ENCODE assay signal across 10 cellular contexts in genomic region chr22:39311592-39312400, GRCh38. TPM values are rescaled to one million over a fixed set of nuclear protein-coding genes. Genes with fewer than 3 reads are reported as not detected.
DNase-seq lines count a peak whose midpoint lies in the region; ATAC-seq, FAIRE-seq and TF ChIP-seq lines count a peak whose summit lies in the region.
"Had no signal": no experiment of that assay in that cellular context is flagged by ENCODE, and none has a peak within 500 bp of the region (broad histone marks: within the 10 kb centered on the region; RNA-seq: fewer than 3 reads in every experiment).

No MANE protein-coding gene starts in this region.

- ATAC-seq in GM12878 (peak; percentile 5), GM21526 (IDR thresholded peaks at IDR 0.05; ENCODE audit: low FRiP score, unreplicated experiment) (no peak), GM18858 (IDR thresholded peaks at IDR 0.05; ENCODE audit: unreplicated experiment) (no peak)

- no peak overlapping the region for H3K27ac ChIP-seq in GM12878 (ENCODE audit: control insufficient read depth, insufficient read depth)

- no peak for TF ChIP-seq RAD21 in GM12878 (IDR thresholded peaks at IDR 0.05; ENCODE audit: insufficient read depth, low read depth, low read length)

- WGBS in GM12878 (ENCODE audit: insufficient coverage, insufficient replicate concordance, low lambda C conversion rate, missing lambda C conversion rate): 57% methylated on average over 19 of the region's 19 CpGs

- DNase-seq in activated effector memory CD4-positive, alpha-beta T cell treated with anti-CD3 and anti-CD28 coated beads, Interleukin-2, amount 50 U/mL, for 16 hours: peak; percentile 67
- no peak for DNase-seq in activated effector memory CD4-positive, alpha-beta T cell treated with Interleukin-2 at 50 U/mL for 16 hours
- DNase-seq in NAMALWA (ENCODE audit: low spot score) (peak; percentile 61), GM12878 (ENCODE audit: low read depth, low spot score) (no peak), NCI-H1105 treated with DMSO at 0.1 percent for 48 hours (lab: John Stamatoyannopoulos, UW) (no peak)
- DNase-seq in stimulated activated CD8-positive, alpha-beta memory T cell treated with anti-CD3 and anti-CD28 coated beads, Interleukin-4, amount 100 ng/mL, for 48 hours: peak; percentile 60

- in situ Hi-C loops in GM12878 (cut with MboI): loop anchor here (5.0 kb wide), 2 partner anchors 139 to 304 kb away; no protein-coding TSS in a partner anchor

- BruUV-seq in GM12878 (replicated peaks; lab: Mats Ljungman, UMichigan): no TSS peak

- FAIRE-seq in GM12878 (lab: Jason Lieb, UNC): no peak

- no peak for TF ChIP-seq CTCF in GM12878 (IDR thresholded peaks at IDR 0.05 in 2 of 3, conservative IDR thresholded peaks at IDR 0.05 in 1 of 3; ENCODE audit: control insufficient read depth in 2 of 3, extremely low read depth in 1 of 3, insufficient read depth in 1 of 3, low read depth in 3 of 3, low read length in 3 of 3)

- no peaks in the 10 kb centered on the region for H3K9me3 ChIP-seq in GM12878 (replicated peaks; ENCODE audit: control insufficient read depth, insufficient read depth, low read length)
- H3K9me3 ChIP-seq: mucosa of descending colon, uterus had no signal

- H3K79me2 ChIP-seq in GM12878 (ENCODE audit: control insufficient read depth, insufficient read depth, low read length): peaks cover 29% of the 10 kb centered on the region

- no peak overlapping the region for H2AFZ ChIP-seq in GM12878 (ENCODE audit: control insufficient read depth, low read depth, low read length)

- POLR2A ChIA-PET in GM12878 (lab: Charles Lee): interaction anchor here (0.7 to 1.1 kb wide), 4 partner anchors 7 to 141 kb away, joined by 3 to 5 read pairs (median 3); partner anchors contain the start of gene RPL3

- H3K4me3 ChIP-seq in GM12878: no peak overlapping the region
- H3K4me3 ChIP-seq: mucosa of descending colon, uterus had no signal

- intact Hi-C loops in GM12878 (cut with micrococcal nuclease; ENCODE audit: unreplicated experiment): loop anchor here (1.0 to 10.0 kb wide), 4 partner anchors 97 to 547 kb away; no protein-coding TSS in a partner anchor

- H3K27me3 ChIP-seq in GM12878 (replicated peaks in 1 of 2; ENCODE audit: control insufficient read depth in 2 of 2, insufficient read depth in 2 of 2, low read length in 1 of 2): no peaks in the 10 kb centered on the region
- H3K27me3 ChIP-seq: uterus had no signal

- H4K20me1 ChIP-seq in GM12878 (ENCODE audit: control insufficient read depth, insufficient read depth): peaks cover 21% of the 10 kb centered on the region

- H3K4me2 ChIP-seq in GM12878 (ENCODE audit: control insufficient read depth, insufficient read depth): no peak overlapping the region

- peaks cover 33% of the 10 kb centered on the region for H3K4me1 ChIP-seq in GM12878 (ENCODE audit: control insufficient read depth, insufficient read depth, low read length)

- RAD21 ChIA-PET in GM12878 (lab: Charles Lee; ENCODE audit: unreplicated experiment): interaction anchor here (0.6 to 2.6 kb wide), 12 partner anchors 12 to 543 kb away, joined by 3 to 45 read pairs (median 4); no protein-coding TSS in a partner anchor

- TF ChIP-seq EP300 in GM12878 (IDR thresholded peaks at IDR 0.05; ENCODE audit: borderline replicate concordance in 1 of 2, control insufficient read depth in 1 of 2, low read depth in 2 of 2, low read length in 2 of 2): no peak

- peak; percentile 89 for TF ChIP-seq POLR2A in GM12878 (IDR thresholded peaks at IDR 0.05; ENCODE audit: low read depth, low read length)

- SMC1A ChIA-PET in GM12878 (lab: Charles Lee; ENCODE audit: uncharacterized antibody, unreplicated experiment): interaction anchor here (0.6 to 3.0 kb wide), 15 partner anchors 7 to 217 kb away, joined by 3 to 25 read pairs (median 4); partner anchors contain the start of genes ATF4 and RPL3

- CTCF ChIA-PET in GM12878 (lab: Yijun Ruan, JAX): interaction anchor here (0.7 to 4.6 kb wide), 25 partner anchors 8 to 544 kb away, joined by 3 to 100 read pairs (median 4); partner anchors contain the start of genes RPL3 and TAB1

- H3K36me3 ChIP-seq in GM12878 (ENCODE audit: control insufficient read depth in 2 of 2, insufficient read depth in 2 of 2, low read length in 1 of 2): peaks cover 37 to 48% of the 10 kb centered on the region in 2 experiments
- H3K36me3 ChIP-seq: uterus had no signal

- no peak overlapping the region for H3K9ac ChIP-seq in GM12878 (ENCODE audit: control insufficient read depth, insufficient read depth, low read length)

TF ChIP-seq in GM12878, 131 proteins besides CTCF, POLR2A, EP300 and RAD21:
- TF ChIP-seq POU2F2 (IDR thresholded peaks at IDR 0.05; ENCODE audit: borderline replicate concordance, low read depth, low read length): 0 out of 3 replicates have a peak, but pooled peaks have one; percentile 14
- peak; percentile 20 for TF ChIP-seq ZBED1 (IDR thresholded peaks at IDR 0.05; ENCODE audit: borderline replicate concordance)
- peak; percentile 60; the same call in 1 of the 2 replicates for TF ChIP-seq CBFB (IDR thresholded peaks at IDR 0.05; ENCODE audit: low read depth)
- TF ChIP-seq TCF7 (IDR thresholded peaks at IDR 0.05; ENCODE audit: borderline replicate concordance): no peak; the same call in 1 of the 2 replicates
- no peak for TF ChIP-seq GATAD2B (conservative IDR thresholded peaks at IDR 0.05; ENCODE audit: low read depth)
- peak; percentile 57 for TF ChIP-seq SMAD5 (IDR thresholded peaks at IDR 0.05; ENCODE audit: low read depth)
- TF ChIP-seq YY1 (IDR thresholded peaks at IDR 0.05; ENCODE audit: low read depth, low read length): 0 out of 2 replicates have a peak, but pooled peaks have one; percentile 4
- peak; percentile 53; the same call in 1 of the 2 replicates for TF ChIP-seq POLR2AphosphoS2 (IDR thresholded peaks at IDR 0.05; ENCODE audit: low read depth, low read length)
- TF ChIP-seq MTA3 (IDR thresholded peaks at IDR 0.05; ENCODE audit: borderline replicate concordance, low read length): peak; percentile 69; the same call in 1 of the 2 replicates
- peak; percentile 43; the same call in 1 of the 2 replicates for TF ChIP-seq PML (IDR thresholded peaks at IDR 0.05; ENCODE audit: low read length)
- TF ChIP-seq FOXM1 (IDR thresholded peaks at IDR 0.05; ENCODE audit: low read depth, low read length): no peak
- 0 out of 2 replicates have a peak, but pooled peaks have one; percentile 28 for TF ChIP-seq NFIC (IDR thresholded peaks at IDR 0.05; ENCODE audit: low read depth, low read length)
- no peak for TF ChIP-seq CEBPB (IDR thresholded peaks at IDR 0.05; ENCODE audit: borderline replicate concordance in 1 of 2, low read depth in 2 of 2, low read length in 2 of 2)
- peak; percentile 74 for TF ChIP-seq POLR2AphosphoS5 (IDR thresholded peaks at IDR 0.05; ENCODE audit: low read length)

RNA-seq across cellular contexts. Expression of gene RPL3, which starts 7.6 kb away (rescaled TPM):
- total RNA-seq in GM12878 (2013; cell fraction: nucleolus; rRNA removed): 617 and 660 TPM in 2 replicates
- total RNA-seq in GM12878 (2014; rRNA removed): 3,609 and 4,063 TPM in 2 replicates
- total RNA-seq in GM12878 (2014; rRNA removed; fragmentation: Illumina TruSeq; extraction: Trizol): 4,008 and 4,055 TPM in 2 replicates
- 3,311 and 3,339 TPM in 2 replicates for total RNA-seq in GM12878 (2021)
- 2,680 TPM for polyA plus RNA-seq in GM12878 (2011; ENCODE audit: low read depth)
- 2,932 and 3,630 TPM in 2 replicates for polyA plus RNA-seq in GM12878 (2011; rRNA removed)
- polyA plus RNA-seq in GM12878 (2011; cell fraction: cytosol; rRNA removed): 4,949 and 6,264 TPM in 2 replicates
- polyA plus RNA-seq in GM12878 (2011; cell fraction: nucleus; rRNA removed): 2,731 and 2,827 TPM in 2 replicates
- 5,254 and 5,686 TPM in 2 replicates for polyA plus RNA-seq in GM12878 (2012)
- 2,337 and 3,976 TPM in 2 replicates for polyA plus RNA-seq in GM12878 (2014; fragmentation: Illumina TruSeq; extraction: Trizol)
- 1,000 to 10,000 TPM; 4,597 to 6,791 TPM for polyA plus RNA-seq in GM12878 (2014; fragmentation: Nextera tagmentation; extraction: Ambion mirVana)
- polyA plus RNA-seq in GM12878 (2014; rRNA removed): 4,251 and 4,350 TPM in 2 replicates
- polyA plus RNA-seq in GM12878 (2016; fragmentation: Nextera tagmentation; extraction: Ambion mirVana): 1,000 to 10,000 TPM; 1,534 to 1,710 TPM
- 2,132 and 3,515 TPM in 2 replicates for polyA minus RNA-seq in GM12878 (2011; rRNA and poly(A)+ RNA removed)
- polyA minus RNA-seq in GM12878 (2011; cell fraction: cytosol; rRNA and poly(A)+ RNA removed): 930 and 947 TPM in 2 replicates
- polyA minus RNA-seq in GM12878 (2011; cell fraction: nucleus; rRNA and poly(A)+ RNA removed): 567 and 823 TPM in 2 replicates

RNA-seq across cellular contexts. Expression of gene SYNGR1, which starts 38.0 kb away (rescaled TPM):
- total RNA-seq in GM12878 (2013; cell fraction: nucleolus; rRNA removed): 13.0 and 13.2 TPM in 2 replicates
- total RNA-seq in GM12878 (2014; rRNA removed): 2.8 and 4.7 TPM in 2 replicates
- 2.0 and 2.5 TPM in 2 replicates for total RNA-seq in GM12878 (2014; rRNA removed; fragmentation: Illumina TruSeq; extraction: Trizol)
- total RNA-seq in GM12878 (2021): 6.6 and 6.7 TPM in 2 replicates
- polyA plus RNA-seq in GM12878 (2011; ENCODE audit: low read depth): 1.1 TPM
- 0.33 and 0.87 TPM in 2 replicates for polyA plus RNA-seq in GM12878 (2011; rRNA removed)
- 1.1 and 2.2 TPM in 2 replicates for polyA plus RNA-seq in GM12878 (2011; cell fraction: cytosol; rRNA removed)
- polyA plus RNA-seq in GM12878 (2011; cell fraction: nucleus; rRNA removed): 1.8 and 3.1 TPM in 2 replicates
- polyA plus RNA-seq in GM12878 (2012): 1.4 and 2.9 TPM in 2 replicates
- 0.84 and 2.4 TPM in 2 replicates for polyA plus RNA-seq in GM12878 (2014; fragmentation: Illumina TruSeq; extraction: Trizol)
- polyA plus RNA-seq in GM12878 (2014; fragmentation: Nextera tagmentation; extraction: Ambion mirVana): 1 to 10 TPM; 1.4 to 1.7 TPM
- 8.3 and 9.2 TPM in 2 replicates for polyA plus RNA-seq in GM12878 (2014; rRNA removed)
- polyA plus RNA-seq in GM12878 (2016; fragmentation: Nextera tagmentation; extraction: Ambion mirVana): 1 to 10 TPM; 5.7 to 6.2 TPM
- polyA minus RNA-seq in GM12878 (2011; rRNA and poly(A)+ RNA removed): 0.52 and 1.8 TPM in 2 replicates
- polyA minus RNA-seq in GM12878 (2011; cell fraction: cytosol; rRNA and poly(A)+ RNA removed): not detected in 2 replicates
- polyA minus RNA-seq in GM12878 (2011; cell fraction: nucleus; rRNA and poly(A)+ RNA removed): 0.19 and 0.97 TPM in 2 replicates

Comparison
In these comparisons a context has a peak if more than half of its experiments do, and no peak if none do; other contexts are left out.
1. DNase-seq: peak in activated effector memory CD4-positive, alpha-beta T cell treated with anti-CD3 and anti-CD28 coated beads, Interleukin-2, amount 50 U/mL, for 16 hours (single experiment), NAMALWA (single experiment) and stimulated activated CD8-positive, alpha-beta memory T cell treated with anti-CD3 and anti-CD28 coated beads, Interleukin-4, amount 100 ng/mL, for 48 hours (single experiment); none in activated effector memory CD4-positive, alpha-beta T cell treated with Interleukin-2 at 50 U/mL for 16 hours (single experiment), GM12878 (single experiment) and NCI-H1105 treated with DMSO at 0.1 percent for 48 hours (single experiment).